Comparison of ENCODE assay signal across 1 cellular context in the genomic region with DNA sequence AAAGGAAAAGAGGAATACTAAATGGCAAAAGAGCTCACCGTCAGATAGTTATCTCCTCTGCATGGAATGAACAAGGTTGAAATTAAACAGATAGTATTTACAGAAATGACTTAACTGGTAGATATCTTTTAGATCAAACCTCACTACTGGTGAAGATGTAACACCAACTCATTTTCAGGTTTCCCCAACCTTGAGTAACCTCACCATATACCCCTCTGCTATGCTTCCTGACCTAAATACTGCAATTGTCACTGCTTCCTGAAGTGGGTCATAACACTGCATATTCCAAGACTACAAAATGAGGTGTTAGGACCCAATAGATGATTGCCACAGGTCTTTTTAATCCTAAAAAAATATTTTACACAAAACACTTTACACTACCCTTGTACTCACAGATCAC.
TF ChIP-seq lines count a peak whose summit lies in the region.

No MANE protein-coding gene starts in this region.

TF ChIP-seq in neural cell, 6 proteins besides CTCF, POLR2A, EP300 and RAD21 (continued from another document):
- TF ChIP-seq, protein P1, sequence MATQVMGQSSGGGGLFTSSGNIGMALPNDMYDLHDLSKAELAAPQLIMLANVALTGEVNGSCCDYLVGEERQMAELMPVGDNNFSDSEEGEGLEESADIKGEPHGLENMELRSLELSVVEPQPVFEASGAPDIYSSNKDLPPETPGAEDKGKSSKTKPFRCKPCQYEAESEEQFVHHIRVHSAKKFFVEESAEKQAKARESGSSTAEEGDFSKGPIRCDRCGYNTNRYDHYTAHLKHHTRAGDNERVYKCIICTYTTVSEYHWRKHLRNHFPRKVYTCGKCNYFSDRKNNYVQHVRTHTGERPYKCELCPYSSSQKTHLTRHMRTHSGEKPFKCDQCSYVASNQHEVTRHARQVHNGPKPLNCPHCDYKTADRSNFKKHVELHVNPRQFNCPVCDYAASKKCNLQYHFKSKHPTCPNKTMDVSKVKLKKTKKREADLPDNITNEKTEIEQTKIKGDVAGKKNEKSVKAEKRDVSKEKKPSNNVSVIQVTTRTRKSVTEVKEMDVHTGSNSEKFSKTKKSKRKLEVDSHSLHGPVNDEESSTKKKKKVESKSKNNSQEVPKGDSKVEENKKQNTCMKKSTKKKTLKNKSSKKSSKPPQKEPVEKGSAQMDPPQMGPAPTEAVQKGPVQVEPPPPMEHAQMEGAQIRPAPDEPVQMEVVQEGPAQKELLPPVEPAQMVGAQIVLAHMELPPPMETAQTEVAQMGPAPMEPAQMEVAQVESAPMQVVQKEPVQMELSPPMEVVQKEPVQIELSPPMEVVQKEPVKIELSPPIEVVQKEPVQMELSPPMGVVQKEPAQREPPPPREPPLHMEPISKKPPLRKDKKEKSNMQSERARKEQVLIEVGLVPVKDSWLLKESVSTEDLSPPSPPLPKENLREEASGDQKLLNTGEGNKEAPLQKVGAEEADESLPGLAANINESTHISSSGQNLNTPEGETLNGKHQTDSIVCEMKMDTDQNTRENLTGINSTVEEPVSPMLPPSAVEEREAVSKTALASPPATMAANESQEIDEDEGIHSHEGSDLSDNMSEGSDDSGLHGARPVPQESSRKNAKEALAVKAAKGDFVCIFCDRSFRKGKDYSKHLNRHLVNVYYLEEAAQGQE (IDR thresholded peaks at IDR 0.05; ENCODE audit: borderline replicate concordance): no peak
- TF ChIP-seq TAF1 (IDR thresholded peaks at IDR 0.05; ENCODE audit: low read depth) (no peak), MXI1 (conservative IDR thresholded peaks at IDR 0.05; ENCODE audit: poor library complexity, severe bottlenecking) (no peak)
